ENCODE assay signal across 27 cellular contexts in genomic region chr5:171459839-171460238, GRCh38. TPM values are rescaled to one million over a fixed set of nuclear protein-coding genes. Genes with fewer than 3 reads are reported as not detected.
"Had no signal": no experiment of that assay in that cellular context is flagged by ENCODE, and none has a peak within 500 bp of the region (broad histone marks: within the 10 kb centered on the region; RNA-seq: fewer than 3 reads in every experiment).

No MANE protein-coding gene starts in this region.

- H3K36me3 Mint-ChIP-seq: immature natural killer cell had no signal

- H3K27ac ChIP-seq: colonic mucosa, epithelial cell of prostate, esophagus squamous epithelium, gastrocnemius medialis, heart left ventricle, hepatocyte, left ventricle myocardium inferior, lower lobe of right lung had no signal

- H3K4me3 Mint-ChIP-seq: dendritic cell treated with granulocyte-macrophage colony-stimulating factor and Interleukin-4, amounts not matched to agents 40 ng/mL and 50 ng/mL, for 4 days; effector memory CD8-positive, alpha-beta T cell; endodermal cell; immature natural killer cell; mesothelial cell of epicardium had no signal

- ATAC-seq: effector memory CD8-positive, alpha-beta T cell; esophagus mucosa; gastrocnemius medialis; left cardiac atrium; lower lobe of right lung; mucosa of descending colon had no signal

- H3K27ac Mint-ChIP-seq: dendritic cell treated with granulocyte-macrophage colony-stimulating factor and Interleukin-4, amounts not matched to agents 40 ng/mL and 50 ng/mL, for 4 days; effector memory CD8-positive, alpha-beta T cell; endodermal cell; immature natural killer cell; mesothelial cell of epicardium had no signal

- H3K4me1 Mint-ChIP-seq: immature natural killer cell, mesothelial cell of epicardium had no signal

- DNase-seq: colonic mucosa; cortex of kidney; effector CD8-positive, alpha-beta T cell; effector memory CD8-positive, alpha-beta T cell; endodermal cell; erythroblast; esophagus squamous epithelium; foreskin fibroblast; foreskin melanocyte; gastrocnemius medialis; heart left ventricle; hypothalamus; immature natural killer cell; islet precursor cell; left cardiac atrium; left ventricle myocardium inferior; lower lobe of right lung; mesenchymal stem cell; mucosa of descending colon had no signal

- H3K4me3 ChIP-seq: colonic mucosa, esophagus squamous epithelium, gastrocnemius medialis, heart left ventricle, hepatocyte, left ventricle myocardium inferior, lower lobe of right lung, mucosa of descending colon had no signal

- H3K36me3 ChIP-seq: colonic mucosa, esophagus squamous epithelium, gastrocnemius medialis, lower lobe of right lung had no signal

- H3K27me3 ChIP-seq: colonic mucosa, gastrocnemius medialis, heart left ventricle, hepatocyte had no signal

- H3K9me3 ChIP-seq: colonic mucosa, esophagus squamous epithelium, gastrocnemius medialis, heart left ventricle, left ventricle myocardium inferior, lower lobe of right lung, mucosa of descending colon had no signal

- H3K4me1 ChIP-seq: colonic mucosa, esophagus squamous epithelium, gastrocnemius medialis, lower lobe of right lung had no signal

- H3K9me3 Mint-ChIP-seq: dendritic cell treated with granulocyte-macrophage colony-stimulating factor and Interleukin-4, amounts not matched to agents 40 ng/mL and 50 ng/mL, for 4 days; effector memory CD8-positive, alpha-beta T cell; endodermal cell; mesothelial cell of epicardium had no signal

RNA-seq across cellular contexts. Expression of gene FGF18, which starts 40.4 kb away (rescaled TPM):
- total RNA-seq: dermis microvascular lymphatic vessel endothelial cell, kidney epithelial cell, lung microvascular endothelial cell had no signal
- polyA plus RNA-seq: immature natural killer cell had no signal
